19 cellular contexts compared by ENCODE assay signal in the genomic region with DNA sequence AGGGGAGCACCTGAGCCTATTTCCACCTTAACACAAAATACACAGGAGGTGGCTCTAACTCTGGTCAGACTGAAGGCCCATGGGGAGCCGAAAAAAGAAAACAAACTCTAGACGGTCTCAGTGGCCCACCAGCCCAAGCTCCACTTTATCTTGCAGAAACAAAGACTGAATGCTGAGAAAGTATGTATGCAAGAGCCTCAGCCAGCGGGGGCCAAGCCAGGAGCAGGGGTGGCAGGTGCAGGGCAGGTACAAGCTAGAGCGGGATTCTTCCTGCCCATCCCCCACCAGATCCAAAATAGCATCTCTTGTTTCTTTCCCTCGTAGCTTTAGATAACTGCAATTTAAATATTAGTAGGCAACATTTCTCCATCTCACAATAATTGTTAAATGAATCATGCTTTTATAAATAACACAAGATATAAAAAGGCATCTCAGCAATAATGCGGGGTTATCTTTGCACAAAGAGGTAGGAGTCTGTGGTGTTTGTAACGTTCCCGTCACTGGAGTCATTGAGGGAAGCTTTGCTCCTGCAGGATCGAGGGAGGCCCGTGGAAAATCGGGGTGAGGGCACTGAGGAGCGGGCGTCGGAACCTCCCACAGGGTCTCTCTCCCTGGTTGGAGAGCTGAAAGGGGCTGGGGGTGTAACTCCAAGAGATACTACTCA.
DNase-seq lines count a peak whose midpoint lies in the region; ATAC-seq and TF ChIP-seq lines count a peak whose summit lies in the region.
"Had no signal": no experiment of that assay in that cellular context is flagged by ENCODE, and none has a peak within 500 bp of the region (broad histone marks: within the 10 kb centered on the region; RNA-seq: fewer than 3 reads in every experiment).

No MANE protein-coding gene starts in this region.

- H3K9me3 Mint-ChIP-seq in WTC11 = peaks cover 9% of the 10 kb centered on the region
- H3K9me3 Mint-ChIP-seq in neural progenitor cell = peaks cover 13% of the 10 kb centered on the region
- peaks cover 3% of the 10 kb centered on the region for H3K9me3 Mint-ChIP-seq in activated CD8-positive, alpha-beta T cell treated with anti-CD3 and anti-CD28 coated beads for 36 hours

- 76% methylated on average over 14 of the region's 14 CpGs for whole genome bisulfite sequencing in prostate gland

- peaks cover 21% of the 10 kb centered on the region for H3K4me1 ChIP-seq in HUES48 (ENCODE audit: control insufficient read depth, insufficient read depth, low read length)
- H3K4me1 ChIP-seq in neural progenitor cell = peaks cover 12% of the 10 kb centered on the region
- H3K4me1 ChIP-seq in prostate gland (replicated peaks) = no peaks in the 10 kb centered on the region
- H3K4me1 ChIP-seq: gastroesophageal sphincter, tibial nerve had no signal

- H3K4me3 ChIP-seq in HUES48 (ENCODE audit: low read depth, low read length) (no peak overlapping the region), neural progenitor cell (no peak overlapping the region), prostate gland (no peak overlapping the region)
- H3K4me3 ChIP-seq: gastroesophageal sphincter, MG63, tibial nerve had no signal

- H3K36me3 Mint-ChIP-seq in WTC11 (peaks cover 5% of the 10 kb centered on the region), neural progenitor cell (no peaks in the 10 kb centered on the region)
- no peaks in the 10 kb centered on the region for H3K36me3 Mint-ChIP-seq in activated CD8-positive, alpha-beta T cell treated with anti-CD3 and anti-CD28 coated beads for 36 hours (ENCODE audit: low read depth)
- H3K36me3 Mint-ChIP-seq: activated naive CD8-positive, alpha-beta T cell had no signal

- ATAC-seq in WTC11 = peak; percentile 83
- no peak for ATAC-seq in activated CD8-positive, alpha-beta T cell treated with anti-CD3 and anti-CD28 coated beads for 36 hours
- ATAC-seq: gastroesophageal sphincter; stimulated activated naive CD8-positive, alpha-beta T cell treated with anti-CD3 and anti-CD28 coated beads, Interleukin-15, amount 100 ng/mL, for 72 hours had no signal

- H3K27ac ChIP-seq in HUES48 (ENCODE audit: low read depth, low read length) (peak overlapping the region; percentile 59), neural progenitor cell (no peak overlapping the region), prostate gland (no peak overlapping the region)
- H3K27ac ChIP-seq: gastroesophageal sphincter, tibial nerve, VCaP had no signal

- H2AFZ ChIP-seq in neural progenitor cell (replicated peaks) = no peak overlapping the region

- H4K20me1 ChIP-seq in neural progenitor cell (ENCODE audit: low read depth) = no peaks in the 10 kb centered on the region

- DNase-seq in NCI-H146 (lab: John Stamatoyannopoulos, UW) = peak; percentile 81
- DNase-seq in WTC11 (ENCODE audit: low spot score) = peak; percentile 75
- no peak for DNase-seq in neural progenitor cell (ENCODE audit: low spot score)
- no peak for DNase-seq in prostate gland (ENCODE audit: low spot score)
- no peak for DNase-seq in islet precursor cell
- DNase-seq in activated CD8-positive, alpha-beta T cell treated with anti-CD3 and anti-CD28 coated beads for 36 hours = no peak
- DNase-seq: activated CD4-positive, alpha-beta T cell treated with anti-CD3 and anti-CD28 coated beads, Interleukin-2, amount 50 U/mL, for 1 hour; aorta; CD4-positive, alpha-beta T cell; MG63; NCI-H524; RPMI8226; stimulated activated naive CD8-positive, alpha-beta T cell treated with anti-CD3 and anti-CD28 coated beads, Interleukin-15, amount 100 ng/mL, for 72 hours had no signal

- H3K27ac Mint-ChIP-seq in WTC11 (peak overlapping the region; percentile 51), neural progenitor cell (no peak overlapping the region)
- H3K27ac Mint-ChIP-seq in activated CD8-positive, alpha-beta T cell treated with anti-CD3 and anti-CD28 coated beads for 36 hours = no peak overlapping the region
- H3K27ac Mint-ChIP-seq: activated naive CD8-positive, alpha-beta T cell; CD4-positive, alpha-beta T cell; progenitor cell of endocrine pancreas; stimulated activated naive CD8-positive, alpha-beta T cell treated with anti-CD3 and anti-CD28 coated beads, Interleukin-15, amount 100 ng/mL, for 72 hours had no signal

- H3K4me1 Mint-ChIP-seq in WTC11 (peaks cover 27% of the 10 kb centered on the region), neural progenitor cell (peaks cover 16% of the 10 kb centered on the region)
- no peaks in the 10 kb centered on the region for H3K4me1 Mint-ChIP-seq in activated CD8-positive, alpha-beta T cell treated with anti-CD3 and anti-CD28 coated beads for 36 hours (ENCODE audit: low read depth)
- H3K4me1 Mint-ChIP-seq: stimulated activated naive CD8-positive, alpha-beta T cell treated with anti-CD3 and anti-CD28 coated beads, Interleukin-15, amount 100 ng/mL, for 72 hours had no signal

- POLR2A ChIA-PET in WTC11 (lab: Charles Lee) = no interaction called here
- POLR2A ChIA-PET in activated CD8-positive, alpha-beta T cell treated with anti-CD3 and anti-CD28 coated beads for 36 hours (lab: Charles Lee) = interaction anchor here (0.7 kb wide), 1 partner anchor 66 kb away, joined by 3 read pairs; no protein-coding TSS in a partner anchor

- TF ChIP-seq CTCF in WTC11 (IDR thresholded peaks at IDR 0.05) = no peak
- TF ChIP-seq CTCF in neural progenitor cell (IDR thresholded peaks at IDR 0.05) = no peak
- TF ChIP-seq CTCF in prostate gland (IDR thresholded peaks at IDR 0.05) = no peak
- TF ChIP-seq CTCF in activated CD8-positive, alpha-beta T cell treated with anti-CD3 and anti-CD28 coated beads for 36 hours (IDR thresholded peaks at IDR 0.05) = no peak

- CTCF ChIA-PET in WTC11 (lab: Charles Lee) = interaction anchor here (0.9 to 3.8 kb wide), 8 partner anchors 8 to 413 kb away, joined by 3 to 28 read pairs (median 4); no protein-coding TSS in a partner anchor
- CTCF ChIA-PET in activated CD8-positive, alpha-beta T cell treated with anti-CD3 and anti-CD28 coated beads for 36 hours (lab: Charles Lee) = no interaction called here

- intact Hi-C loops in prostate gland (cut with DNase I) = no loop called here
- intact Hi-C loops in activated CD8-positive, alpha-beta T cell treated with anti-CD3 and anti-CD28 coated beads for 36 hours (cut with micrococcal nuclease) = no loop called here

- H3K27me3 ChIP-seq in HUES48 (ENCODE audit: control insufficient read depth, insufficient read depth, low read length) = no peaks in the 10 kb centered on the region
- no peaks in the 10 kb centered on the region for H3K27me3 ChIP-seq in neural progenitor cell
- no peaks in the 10 kb centered on the region for H3K27me3 ChIP-seq in prostate gland (replicated peaks; ENCODE audit: insufficient read depth)
- H3K27me3 ChIP-seq: gastroesophageal sphincter, MG63, tibial nerve had no signal

- no peaks in the 10 kb centered on the region for H3K27me3 Mint-ChIP-seq in WTC11 (ENCODE audit: low read depth)
- H3K27me3 Mint-ChIP-seq in neural progenitor cell (ENCODE audit: insufficient read depth, low read depth) = peaks cover 8% of the 10 kb centered on the region
- no peaks in the 10 kb centered on the region for H3K27me3 Mint-ChIP-seq in activated CD8-positive, alpha-beta T cell treated with anti-CD3 and anti-CD28 coated beads for 36 hours
- H3K27me3 Mint-ChIP-seq: activated naive CD8-positive, alpha-beta T cell; progenitor cell of endocrine pancreas; stimulated activated naive CD8-positive, alpha-beta T cell treated with anti-CD3 and anti-CD28 coated beads, Interleukin-15, amount 100 ng/mL, for 72 hours had no signal

- no peaks in the 10 kb centered on the region; the same call in 1 of the 2 replicates for H3K36me3 ChIP-seq in HUES48 (ENCODE audit: control insufficient read depth, insufficient read depth, low read length)
- H3K36me3 ChIP-seq in neural progenitor cell = no peaks in the 10 kb centered on the region
- no peaks in the 10 kb centered on the region for H3K36me3 ChIP-seq in prostate gland
- H3K36me3 ChIP-seq: gastroesophageal sphincter, MG63, tibial nerve had no signal

- TF ChIP-seq POLR2A in prostate gland (IDR thresholded peaks at IDR 0.05) = no peak

- H3K4me2 ChIP-seq in neural progenitor cell = peak overlapping the region; percentile 42

- H3F3A ChIP-seq in neural progenitor cell (ENCODE audit: low read depth) = peaks cover 3% of the 10 kb centered on the region

- H3K4me3 Mint-ChIP-seq in WTC11 (peak overlapping the region; percentile 1; the same call in 1 of the 2 replicates), neural progenitor cell (no peak overlapping the region)
- no peak overlapping the region for H3K4me3 Mint-ChIP-seq in activated CD8-positive, alpha-beta T cell treated with anti-CD3 and anti-CD28 coated beads for 36 hours
- H3K4me3 Mint-ChIP-seq: activated naive CD8-positive, alpha-beta T cell; CD4-positive, alpha-beta T cell; stimulated activated naive CD8-positive, alpha-beta T cell treated with anti-CD3 and anti-CD28 coated beads, Interleukin-15, amount 100 ng/mL, for 72 hours had no signal

- H3K9me3 ChIP-seq in HUES48 (ENCODE audit: control insufficient read depth, insufficient read depth, low read length) = no peaks in the 10 kb centered on the region
- no peaks in the 10 kb centered on the region for H3K9me3 ChIP-seq in neural progenitor cell (ENCODE audit: low read depth)
- H3K9me3 ChIP-seq in prostate gland = no peaks in the 10 kb centered on the region
- H3K9me3 ChIP-seq: MG63 had no signal

- H3K79me2 ChIP-seq in neural progenitor cell (ENCODE audit: low read depth) = no peaks in the 10 kb centered on the region

- H3K9ac ChIP-seq in HUES48 (ENCODE audit: low read depth, low read length) (no peak overlapping the region), neural progenitor cell (no peak overlapping the region)

Comparison
In these comparisons a context has a peak if more than half of its experiments do, and no peak if none do; other contexts are left out.
1. DNase-seq: peak in NCI-H146 (single experiment) and WTC11 (single experiment); none in neural progenitor cell (single experiment), prostate gland (single experiment), islet precursor cell (single experiment) and activated CD8-positive, alpha-beta T cell treated with anti-CD3 and anti-CD28 coated beads for 36 hours (single experiment).